ENCODE assay signal across 15 cellular contexts in the genomic region with DNA sequence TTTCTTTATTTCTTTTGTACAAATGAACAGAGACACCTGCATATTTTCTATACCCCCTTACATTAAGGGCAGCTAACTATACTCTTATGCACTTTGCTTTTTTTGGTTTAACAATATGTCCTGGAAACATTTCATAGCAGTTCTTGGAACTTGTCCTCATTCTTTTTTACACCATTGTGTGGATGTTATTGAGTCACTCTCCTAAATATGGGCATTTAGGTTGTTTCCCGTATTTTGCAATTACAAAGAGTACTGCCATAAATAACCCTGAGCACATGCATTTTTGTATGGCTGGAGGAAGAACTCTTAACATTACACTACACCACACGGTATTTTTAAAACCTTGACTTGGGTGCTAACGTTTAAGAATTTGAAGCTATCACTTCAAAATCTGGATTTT. TPM values are rescaled to one million over a fixed set of nuclear protein-coding genes. Genes with fewer than 3 reads are reported as not detected.
DNase-seq lines count a peak whose midpoint lies in the region; TF ChIP-seq lines count a peak whose summit lies in the region.
"Had no signal": no experiment of that assay in that cellular context is flagged by ENCODE, and none has a peak within 500 bp of the region (broad histone marks: within the 10 kb centered on the region; RNA-seq: fewer than 3 reads in every experiment).

No MANE protein-coding gene starts in this region.

- no peak overlapping the region for H3K4me3 Mint-ChIP-seq in activated naive CD4-positive, alpha-beta T cell treated with anti-CD3 and anti-CD28 coated beads for 36 hours
- H3K4me3 Mint-ChIP-seq: brain had no signal

- H3K27ac ChIP-seq in MM.1S (ENCODE audit: low read length) = no peak overlapping the region
- H3K27ac ChIP-seq: tibial artery had no signal

- no peaks in the 10 kb centered on the region for H3K36me3 Mint-ChIP-seq in activated naive CD4-positive, alpha-beta T cell treated with anti-CD3 and anti-CD28 coated beads for 36 hours (ENCODE audit: low read depth)
- H3K36me3 Mint-ChIP-seq: brain had no signal

- H3K27ac Mint-ChIP-seq in activated naive CD4-positive, alpha-beta T cell treated with anti-CD3 and anti-CD28 coated beads for 36 hours = peak overlapping the region; percentile 7
- H3K27ac Mint-ChIP-seq: brain, progenitor cell of endocrine pancreas had no signal

- CTCF ChIA-PET in activated naive CD4-positive, alpha-beta T cell treated with anti-CD3 and anti-CD28 coated beads for 36 hours (lab: Charles Lee) = interaction anchor here (0.5 kb wide), 1 partner anchor 75 kb away, joined by 3 read pairs; no protein-coding TSS in a partner anchor

- H3K4me1 ChIP-seq in MM.1S (ENCODE audit: low read length) = no peaks in the 10 kb centered on the region
- H3K4me1 ChIP-seq: tibial artery had no signal

- no peaks in the 10 kb centered on the region for H3K9me3 Mint-ChIP-seq in activated naive CD4-positive, alpha-beta T cell treated with anti-CD3 and anti-CD28 coated beads for 36 hours

- TF ChIP-seq CTCF in cardiac fibroblast (IDR thresholded peaks at IDR 0.05; ENCODE audit: low read depth, low read length) (no peak), MM.1S (IDR thresholded peaks at IDR 0.05; ENCODE audit: low read length) (no peak)

- no peaks in the 10 kb centered on the region for H3K9me3 ChIP-seq in MM.1S (replicated peaks; ENCODE audit: insufficient read depth, low read length)
- H3K9me3 ChIP-seq: tibial artery had no signal

- H3K27me3 Mint-ChIP-seq in activated naive CD4-positive, alpha-beta T cell treated with anti-CD3 and anti-CD28 coated beads for 36 hours (ENCODE audit: low read depth) = peaks cover 19% of the 10 kb centered on the region

- H4K20me1 ChIP-seq in MM.1S (ENCODE audit: insufficient read depth, low read length) = no peaks in the 10 kb centered on the region

- no peaks in the 10 kb centered on the region for H3K79me2 ChIP-seq in MM.1S (ENCODE audit: low read length)

- no peaks in the 10 kb centered on the region for H3F3A ChIP-seq in MM.1S (ENCODE audit: insufficient read depth, low read length)

- no peak overlapping the region for H3K9ac ChIP-seq in MM.1S (ENCODE audit: low read length)

- no peak for DNase-seq in activated naive CD4-positive, alpha-beta T cell treated with anti-CD3 and anti-CD28 coated beads for 36 hours
- DNase-seq in activated naive CD4-positive, alpha-beta T cell treated with anti-CD3 and anti-CD28 coated beads, Interleukin-2, amount 50 U/mL, for 16 hours = no peak
- DNase-seq in NOMO-1 treated with dmso at 0.1 percent for 144 hours (lab: John Stamatoyannopoulos, UW; ENCODE audit: unreplicated experiment) (peak; percentile 67), cardiac fibroblast (ENCODE audit: low read depth in 2 of 2) (peak; percentile 74 to 94), skeletal muscle cell (ENCODE audit: low read depth) (peak; percentile 53), DMS 273 (lab: John Stamatoyannopoulos, UW; ENCODE audit: unreplicated experiment) (no peak), MM.1S (no peak)
- DNase-seq in stimulated activated CD4-positive, alpha-beta T cell treated with anti-CD3 and anti-CD28 coated beads, Interleukin-15, amount 100 ng/mL, for 24 hours = no peak
- DNase-seq: activated CD4-positive, alpha-beta T cell treated with anti-CD3 and anti-CD28 coated beads, Interleukin-2, amount 50 U/mL, for 1 hour; activated effector memory CD4-positive, alpha-beta T cell treated with Interleukin-2 at 50 U/mL for 16 hours; NCI-H1092 treated with DMSO at 0.1 percent for 48 hours; tibial artery had no signal

- H3K4me1 Mint-ChIP-seq in activated naive CD4-positive, alpha-beta T cell treated with anti-CD3 and anti-CD28 coated beads for 36 hours (ENCODE audit: low read depth) = peaks cover 3% of the 10 kb centered on the region
- H3K4me1 Mint-ChIP-seq: brain had no signal

- intact Hi-C loops in activated naive CD4-positive, alpha-beta T cell treated with anti-CD3 and anti-CD28 coated beads for 36 hours (cut with micrococcal nuclease) = no loop called here

- no peaks in the 10 kb centered on the region for H3K9me2 ChIP-seq in MM.1S (replicated peaks; ENCODE audit: insufficient read depth, low read length)

- H2AFZ ChIP-seq in MM.1S (ENCODE audit: low read length) = no peak overlapping the region

- H3K27me3 ChIP-seq in MM.1S (replicated peaks; ENCODE audit: insufficient read depth, low read length) = peaks cover 76% of the 10 kb centered on the region

- H3K4me3 ChIP-seq in cardiac fibroblast (replicated peaks in 1 of 2; ENCODE audit: low read depth in 2 of 2, low read length in 2 of 2) (no peak overlapping the region), skeletal muscle cell (ENCODE audit: low read depth, low read length) (no peak overlapping the region), MM.1S (ENCODE audit: low read length) (no peak overlapping the region)
- H3K4me3 ChIP-seq: tibial artery had no signal

- H3K4me2 ChIP-seq in MM.1S (ENCODE audit: low read depth, low read length) = no peak overlapping the region

- no peaks in the 10 kb centered on the region for H3K36me3 ChIP-seq in MM.1S (replicated peaks; ENCODE audit: insufficient read depth, low read length)
- H3K36me3 ChIP-seq: tibial artery had no signal

RNA-seq across cellular contexts. Expression of a gene that starts 9.6 kb away (rescaled TPM):
- not detected for total RNA-seq in activated naive CD4-positive, alpha-beta T cell treated with anti-CD3 and anti-CD28 coated beads for 36 hours
- total RNA-seq: progenitor cell of endocrine pancreas; T-helper 2 cell treated with Interferon-gamma antibody and Interleukin-4, amounts not matched to agents 100 ng/mL and 5 ng/mL, for 36 hours had no signal

RNA-seq across cellular contexts. Expression of a gene that starts 31.8 kb away (rescaled TPM):
- total RNA-seq in activated naive CD4-positive, alpha-beta T cell treated with anti-CD3 and anti-CD28 coated beads for 36 hours = 10 to 100 TPM; 16.9 to 18.1 TPM

Comparison
In these comparisons a context has a peak if more than half of its experiments do, and no peak if none do; other contexts are left out.
1. DNase-seq: peak in NOMO-1 treated with dmso at 0.1 percent for 144 hours (single experiment), cardiac fibroblast (2 of 2) and skeletal muscle cell (single experiment); none in activated naive CD4-positive, alpha-beta T cell treated with anti-CD3 and anti-CD28 coated beads for 36 hours (single experiment), activated naive CD4-positive, alpha-beta T cell treated with anti-CD3 and anti-CD28 coated beads, Interleukin-2, amount 50 U/mL, for 16 hours (single experiment), DMS 273 (single experiment), MM.1S (single experiment) and stimulated activated CD4-positive, alpha-beta T cell treated with anti-CD3 and anti-CD28 coated beads, Interleukin-15, amount 100 ng/mL, for 24 hours (single experiment).